ENCODE assay signal across 9 cellular contexts in genomic region chr20:50919567-50919966, GRCh38. TPM values are rescaled to one million over a fixed set of nuclear protein-coding genes. Genes with fewer than 3 reads are reported as not detected.
DNase-seq lines count a peak whose midpoint lies in the region; TF ChIP-seq lines count a peak whose summit lies in the region.
"Had no signal": no experiment of that assay in that cellular context is flagged by ENCODE, and none has a peak within 500 bp of the region (broad histone marks: within the 10 kb centered on the region; RNA-seq: fewer than 3 reads in every experiment).

No MANE protein-coding gene starts in this region.

- H3K4me3 ChIP-seq in esophagus muscularis mucosa = no peak overlapping the region

- H3K9me3 ChIP-seq in esophagus muscularis mucosa = no peaks in the 10 kb centered on the region

- WGBS in esophagus muscularis mucosa = 68% methylated on average over 6 of the region's 6 CpGs

- DNase-seq in NCI-H524 (lab: John Stamatoyannopoulos, UW) (peak; percentile 17 to 41), NCI-H524 treated with DMSO at 0.1 percent for 48 hours (lab: John Stamatoyannopoulos, UW) (no peak), NCI-H226 (peak; percentile 79), esophagus muscularis mucosa (ENCODE audit: extremely low spot score) (no peak), renal cortical epithelial cell (ENCODE audit: low read depth) (peak; percentile 99), NCI-H1105 treated with DMSO at 0.1 percent for 48 hours (lab: John Stamatoyannopoulos, UW) (no peak), DMS53 treated with DMSO at 0.1 percent for 48 hours (lab: John Stamatoyannopoulos, UW; ENCODE audit: unreplicated experiment) (no peak), GOT3 (lab: John Stamatoyannopoulos, UW) (no peak)
- DNase-seq: activated CD8-positive, alpha-beta memory T cell treated with anti-CD3 and anti-CD28 coated beads, Interleukin-2, amount 50 U/mL, for 48 hours had no signal

- H3K27ac ChIP-seq in esophagus muscularis mucosa (replicated peaks in 1 of 4) = peak overlapping the region in 3 of 4 donors; percentile 22 to 29 (median 24)

- H3K36me3 ChIP-seq in esophagus muscularis mucosa = peaks cover 0 to 8% (median 3%) of the 10 kb centered on the region in 4 donors

- TF ChIP-seq CTCF in esophagus muscularis mucosa (IDR thresholded peaks at IDR 0.05) = no peak

- no peak for TF ChIP-seq EP300 in esophagus muscularis mucosa (IDR thresholded peaks at IDR 0.05)

- H3K4me1 ChIP-seq in esophagus muscularis mucosa = peaks cover 63 to 99% (median 93%) of the 10 kb centered on the region in 4 donors

- no peaks in the 10 kb centered on the region for H3K27me3 ChIP-seq in esophagus muscularis mucosa

- intact Hi-C loops in esophagus muscularis mucosa (cut with DNase I) = no loop called here

- TF ChIP-seq POLR2A in esophagus muscularis mucosa (IDR thresholded peaks at IDR 0.05; ENCODE audit: low read depth) = no peak

RNA-seq across cellular contexts. Expression of gene ADNP, which starts 11.7 kb away (rescaled TPM):
- total RNA-seq in esophagus muscularis mucosa = 10 to 100 TPM; 39.1 to 59.8 (median 48.2) TPM
- 27.1 and 86.6 TPM in 2 replicates for total RNA-seq in renal cortical epithelial cell

RNA-seq across cellular contexts. Expression of gene DPM1, which starts 38.8 kb away (rescaled TPM):
- 10 to 100 TPM; 33.6 to 56.3 (median 41.7) TPM for total RNA-seq in esophagus muscularis mucosa
- 79.2 and 132 TPM in 2 replicates for total RNA-seq in renal cortical epithelial cell

RNA-seq across cellular contexts. Expression of gene MOCS3, which starts 39.1 kb away (rescaled TPM):
- total RNA-seq in esophagus muscularis mucosa (1 to 10 TPM; 2.9 to 6.2 (median 4.2) TPM), renal cortical epithelial cell (9.8 and 13.7 TPM in 2 replicates)

Comparison
In these comparisons a context has a peak if more than half of its experiments do, and no peak if none do; other contexts are left out.
1. DNase-seq: peak in NCI-H524 (2 of 2), NCI-H226 (single experiment) and renal cortical epithelial cell (single experiment); none in NCI-H524 treated with DMSO at 0.1 percent for 48 hours (single experiment), esophagus muscularis mucosa (single experiment), NCI-H1105 treated with DMSO at 0.1 percent for 48 hours (single experiment), DMS53 treated with DMSO at 0.1 percent for 48 hours (single experiment) and GOT3 (single experiment).